ENCODE assay signal across 17 cellular contexts in genomic region chr7:127783267-127783559, GRCh38.
"Had no signal": no experiment of that assay in that cellular context is flagged by ENCODE, and none has a peak within 500 bp of the region (broad histone marks: within the 10 kb centered on the region; RNA-seq: fewer than 3 reads in every experiment).

No MANE protein-coding gene starts in this region.

- H3K27ac Mint-ChIP-seq: activated CD4-positive, alpha-beta memory T cell treated with anti-CD3 and anti-CD28 coated beads, Interleukin-2, amount 10 ng/mL, durations not matched to agents 7 days and 5 days; activated naive CD4-positive, alpha-beta T cell treated with anti-CD3 and anti-CD28 coated beads, Interleukin-2, amount 50 U/mL, for 24 hours; activated T-cell treated with anti-CD3 and anti-CD28 coated beads, Interleukin-2, amount 50 U/mL, for 24 hours; nephron progenitor cell; progenitor cell of endocrine pancreas had no signal

- DNase-seq: activated CD4-positive, alpha-beta memory T cell treated with anti-CD3 and anti-CD28 coated beads, Interleukin-2, amount 10 ng/mL, durations not matched to agents 7 days and 5 days; activated CD4-positive, alpha-beta T cell treated with anti-CD3 and anti-CD28 coated beads for 4 hours; activated T-cell treated with anti-CD3 and anti-CD28 coated beads, Interleukin-2, amount 50 U/mL, for 24 hours; adrenal gland; caudate nucleus; left ventricle myocardium inferior; nephron progenitor cell; right cardiac atrium; stimulated activated CD4-positive, alpha-beta T cell treated with anti-CD3 and anti-CD28 coated beads, Interleukin-15, amount 100 ng/mL, for 24 hours; stimulated activated CD4-positive, alpha-beta T cell treated with anti-CD3 and anti-CD28 coated beads, Interleukin-4, amount 100 ng/mL, for 1 hour; stimulated activated naive B cell treated with anti-CD40 and anti-IgM and Interleukin-4, amounts not matched to agents 10 μg/mL and 1 μg/mL and 100 μg/mL, for 72 hours; thyroid gland had no signal

- H3K9me3 Mint-ChIP-seq: activated CD4-positive, alpha-beta memory T cell treated with anti-CD3 and anti-CD28 coated beads, Interleukin-2, amount 10 ng/mL, durations not matched to agents 7 days and 5 days; activated naive CD4-positive, alpha-beta T cell treated with anti-CD3 and anti-CD28 coated beads, Interleukin-2, amount 50 U/mL, for 24 hours; activated T-cell treated with anti-CD3 and anti-CD28 coated beads, Interleukin-2, amount 50 U/mL, for 24 hours; nephron progenitor cell; stimulated activated naive B cell treated with anti-CD40 and anti-IgM and Interleukin-4, amounts not matched to agents 10 μg/mL and 1 μg/mL and 100 μg/mL, for 72 hours had no signal

- H3K27me3 Mint-ChIP-seq: activated CD4-positive, alpha-beta memory T cell treated with anti-CD3 and anti-CD28 coated beads, Interleukin-2, amount 10 ng/mL, durations not matched to agents 7 days and 5 days; activated naive CD4-positive, alpha-beta T cell treated with anti-CD3 and anti-CD28 coated beads, Interleukin-2, amount 50 U/mL, for 24 hours; activated T-cell treated with anti-CD3 and anti-CD28 coated beads, Interleukin-2, amount 50 U/mL, for 24 hours; progenitor cell of endocrine pancreas; stimulated activated naive B cell treated with anti-CD40 and anti-IgM and Interleukin-4, amounts not matched to agents 10 μg/mL and 1 μg/mL and 100 μg/mL, for 72 hours had no signal

- H2AFZ ChIP-seq: hepatocyte had no signal

- H3K27me3 ChIP-seq: adrenal gland, esophagus muscularis mucosa, hepatocyte, thyroid gland had no signal

- H3K4me2 ChIP-seq: hepatocyte had no signal

- H3K4me3 ChIP-seq: adrenal gland, esophagus muscularis mucosa, hepatocyte, left ventricle myocardium inferior, skin epidermis, thyroid gland had no signal

- H3K36me3 ChIP-seq: adrenal gland, esophagus muscularis mucosa, left ventricle myocardium inferior, thyroid gland had no signal

- H3K4me3 Mint-ChIP-seq: activated CD4-positive, alpha-beta memory T cell treated with anti-CD3 and anti-CD28 coated beads, Interleukin-2, amount 10 ng/mL, durations not matched to agents 7 days and 5 days; activated naive CD4-positive, alpha-beta T cell treated with anti-CD3 and anti-CD28 coated beads, Interleukin-2, amount 50 U/mL, for 24 hours; activated T-cell treated with anti-CD3 and anti-CD28 coated beads, Interleukin-2, amount 50 U/mL, for 24 hours; nephron progenitor cell; stimulated activated naive B cell treated with anti-CD40 and anti-IgM and Interleukin-4, amounts not matched to agents 10 μg/mL and 1 μg/mL and 100 μg/mL, for 72 hours had no signal

- H3K27ac ChIP-seq: adrenal gland, esophagus muscularis mucosa, hepatocyte, left ventricle myocardium inferior, skin epidermis, thyroid gland had no signal

- H3K9me3 ChIP-seq: adrenal gland, esophagus muscularis mucosa, left ventricle myocardium inferior, thyroid gland had no signal
